Comparison of ENCODE assay signal across 9 cellular contexts in genomic region chr18:13481820-13482640, GRCh38.
DNase-seq lines count a peak whose midpoint lies in the region; ATAC-seq and TF ChIP-seq lines count a peak whose summit lies in the region.
"Had no signal": no experiment of that assay in that cellular context is flagged by ENCODE, and none has a peak within 500 bp of the region (broad histone marks: within the 10 kb centered on the region; RNA-seq: fewer than 3 reads in every experiment).

No MANE protein-coding gene starts in this region.

- no peaks in the 10 kb centered on the region for H3K27me3 ChIP-seq in CD4-positive, alpha-beta T cell (ENCODE audit: control insufficient read depth, insufficient read depth, low read length)

- peaks cover 55% of the 10 kb centered on the region for H3K4me1 Mint-ChIP-seq in CD4-positive, alpha-beta T cell (ENCODE audit: low read depth)
- H3K4me1 Mint-ChIP-seq in WTC11: peaks cover 15% of the 10 kb centered on the region

- intact Hi-C loops in CD4-positive, alpha-beta T cell (cut with DNase I, micrococcal nuclease): no loop called here

- peak overlapping the region; percentile 77 for H3K27ac Mint-ChIP-seq in CD4-positive, alpha-beta T cell
- H3K27ac Mint-ChIP-seq in WTC11: peak overlapping the region; percentile 3; the same call in 1 of the 2 replicates

- H3K9me3 ChIP-seq in CD4-positive, alpha-beta T cell (ENCODE audit: control insufficient read depth, low read length): no peaks in the 10 kb centered on the region

- POLR2A ChIA-PET in CD4-positive, alpha-beta T cell (lab: Charles Lee): no interaction called here
- POLR2A ChIA-PET in WTC11 (lab: Charles Lee): no interaction called here

- no peak for TF ChIP-seq CTCF in CD4-positive, alpha-beta T cell (IDR thresholded peaks at IDR 0.05)
- TF ChIP-seq CTCF in WTC11 (IDR thresholded peaks at IDR 0.05): no peak

- no peaks in the 10 kb centered on the region for H3K9me3 Mint-ChIP-seq in CD4-positive, alpha-beta T cell
- peaks cover 28% of the 10 kb centered on the region for H3K9me3 Mint-ChIP-seq in WTC11

- H3K27ac ChIP-seq in CD4-positive, alpha-beta T cell (ENCODE audit: low read depth, low read length): peak overlapping the region; percentile 19

- H3K27me3 Mint-ChIP-seq in CD4-positive, alpha-beta T cell: no peaks in the 10 kb centered on the region
- H3K27me3 Mint-ChIP-seq in WTC11 (ENCODE audit: low read depth): no peaks in the 10 kb centered on the region; the same call in 1 of the 2 replicates

- H3K4me3 Mint-ChIP-seq in CD4-positive, alpha-beta T cell: no peak overlapping the region
- H3K4me3 Mint-ChIP-seq in WTC11: no peak overlapping the region

- CTCF ChIA-PET in CD4-positive, alpha-beta T cell (lab: Charles Lee): no interaction called here
- CTCF ChIA-PET in WTC11 (lab: Charles Lee): no interaction called here

- no peak for ATAC-seq in CD4-positive, alpha-beta T cell (ENCODE audit: poor library complexity)
- ATAC-seq in GM19023 (IDR thresholded peaks at IDR 0.05; ENCODE audit: unreplicated experiment): peak; percentile 94
- peak; percentile 89 for ATAC-seq in HG02852 (IDR thresholded peaks at IDR 0.05; ENCODE audit: unreplicated experiment)
- no peak for ATAC-seq in WTC11
- ATAC-seq: Panc1 had no signal

- H3K36me3 Mint-ChIP-seq in CD4-positive, alpha-beta T cell (ENCODE audit: low read depth): peaks cover 71% of the 10 kb centered on the region
- H3K36me3 Mint-ChIP-seq in WTC11: peaks cover 11% of the 10 kb centered on the region

- DNase-seq in CD4-positive, alpha-beta T cell: no peak
- DNase-seq in WTC11 (ENCODE audit: low spot score) (no peak), AG08395 (ENCODE audit: low spot score) (no peak), NOMO-1 treated with DMSO at 0.1 percent for 48 hours (lab: John Stamatoyannopoulos, UW; ENCODE audit: unreplicated experiment) (no peak)
- no peak for DNase-seq in stimulated activated CD4-positive, alpha-beta T cell treated with anti-CD3 and anti-CD28 coated beads, Interleukin-2, amount 100 ng/mL, for 24 hours
- DNase-seq in stimulated activated naive CD4-positive, alpha-beta T cell treated with Interleukin-2 at 50 U/mL for 16 hours (lab: John Stamatoyannopoulos, UW): no peak

TF ChIP-seq in WTC11, 78 proteins besides CTCF, POLR2A, EP300 and RAD21:
- TF ChIP-seq ZNF219 (CRISPR knock-in tag; IDR thresholded peaks at IDR 0.05; ENCODE audit: borderline replicate concordance): no peak
- TF ChIP-seq TEAD1 (CRISPR knock-in tag; IDR thresholded peaks at IDR 0.05): no peak
- TF ChIP-seq CREM (CRISPR knock-in tag; IDR thresholded peaks at IDR 0.05): no peak
- TF ChIP-seq, protein P1, sequence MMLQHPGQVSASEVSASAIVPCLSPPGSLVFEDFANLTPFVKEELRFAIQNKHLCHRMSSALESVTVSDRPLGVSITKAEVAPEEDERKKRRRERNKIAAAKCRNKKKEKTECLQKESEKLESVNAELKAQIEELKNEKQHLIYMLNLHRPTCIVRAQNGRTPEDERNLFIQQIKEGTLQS (CRISPR knock-in tag; conservative IDR thresholded peaks at IDR 0.05): no peak
- no peak for TF ChIP-seq JUN (CRISPR knock-in tag; IDR thresholded peaks at IDR 0.05)
TF ChIP-seq in WTC11: peak in this region for 0.

Comparison
In these comparisons a context has a peak if more than half of its experiments do, and no peak if none do; other contexts are left out.
1. ATAC-seq: peak in GM19023 (single experiment) and HG02852 (single experiment); none in CD4-positive, alpha-beta T cell (single experiment) and WTC11 (single experiment).